8 cellular contexts compared by ENCODE assay signal in genomic region chr2:10721344-10722251, GRCh38. TPM values are rescaled to one million over a fixed set of nuclear protein-coding genes. Genes with fewer than 3 reads are reported as not detected.
DNase-seq lines count a peak whose midpoint lies in the region; ATAC-seq and TF ChIP-seq lines count a peak whose summit lies in the region.

Gene ATP6V1C2 (plus strand): TSS chr2:10721630. CDS start chr2:10722850, 1,220 bp downstream.

- 4% methylated on average over 31 of the region's 109 CpGs for WGBS in SK-N-SH (ENCODE audit: low lambda C conversion rate)
- 0 to 3% methylated on average over 12 to 21 of the region's 109 CpGs for WGBS in gastroesophageal sphincter (ENCODE audit: low coverage in 1 of 2), 2 donors

- H3K27ac ChIP-seq in SK-N-SH (ENCODE audit: low read depth in 2 of 2, low read length in 1 of 2) (no peak within 1 kb of the TSS), gastroesophageal sphincter (no peak within 1 kb of the TSS), rectal smooth muscle tissue (ENCODE audit: low read depth, low read length) (no peak within 1 kb of the TSS)

- CTCF ChIA-PET in SK-N-SH (lab: Yijun Ruan, JAX) = interaction anchor here (0.6 to 1.6 kb wide), 8 partner anchors 12 to 935 kb away, joined by 3 to 6 read pairs (median 4); partner anchors contain the start of genes PDIA6 and TAF1B

- H3K9me2 ChIP-seq in SK-N-SH = no peaks in the 10 kb centered on the region

- POLR2A ChIA-PET in SK-N-SH (lab: Yijun Ruan, JAX) = no interaction called here

- ATAC-seq in HG02973 (IDR thresholded peaks at IDR 0.05; ENCODE audit: unreplicated experiment) (peak; percentile 63), gastroesophageal sphincter (peak; percentile 28), GM18873 (IDR thresholded peaks at IDR 0.05; ENCODE audit: low FRiP score, unreplicated experiment) (no peak)

- peaks cover 10% of the 10 kb centered on the region for H3F3A ChIP-seq in SK-N-SH (replicated peaks; ENCODE audit: insufficient read depth)

- TF ChIP-seq CTCF in GM12865 (IDR thresholded peaks at IDR 0.05; ENCODE audit: insufficient read depth, low read depth, low read length, missing control alignments) (no peak), SK-N-SH (IDR thresholded peaks at IDR 0.05) (no peak), gastroesophageal sphincter (IDR thresholded peaks at IDR 0.05) (no peak)

- peak within 1 kb of the TSS; percentile 85 for H3K4me2 ChIP-seq in SK-N-SH

- no peaks in the 10 kb centered on the region for H3K9me3 ChIP-seq in SK-N-SH
- no peaks in the 10 kb centered on the region for H3K9me3 ChIP-seq in gastroesophageal sphincter

- peak within 1 kb of the TSS; percentile 10 for H2AFZ ChIP-seq in SK-N-SH (ENCODE audit: low read depth)

- H3K36me3 ChIP-seq in SK-N-SH (replicated peaks in 1 of 2; ENCODE audit: control insufficient read depth in 1 of 2, insufficient read depth in 2 of 2, low read length in 1 of 2) = no peaks in the 10 kb centered on the region
- H3K36me3 ChIP-seq in gastroesophageal sphincter = no peaks in the 10 kb centered on the region
- no peaks in the 10 kb centered on the region for H3K36me3 ChIP-seq in rectal smooth muscle tissue (ENCODE audit: control insufficient read depth, insufficient read depth, low read length)

- H4K20me1 ChIP-seq in SK-N-SH (ENCODE audit: insufficient read depth) = no peaks in the 10 kb centered on the region

- H3K9ac ChIP-seq in SK-N-SH (no peak within 1 kb of the TSS), rectal smooth muscle tissue (ENCODE audit: low read length) (no peak within 1 kb of the TSS)

- H3K27me3 ChIP-seq in SK-N-SH (ENCODE audit: insufficient read depth) (peaks cover 69% of the 10 kb centered on the region), gastroesophageal sphincter (peaks cover 68% of the 10 kb centered on the region), rectal smooth muscle tissue (ENCODE audit: control insufficient read depth, insufficient read depth, low read length) (peaks cover 18% of the 10 kb centered on the region)

- TF ChIP-seq POLR2A in gastroesophageal sphincter (IDR thresholded peaks at IDR 0.05) = no peak

- TF ChIP-seq RAD21 in SK-N-SH (IDR thresholded peaks at IDR 0.05; ENCODE audit: low read length) = no peak

- H3K4me1 ChIP-seq in SK-N-SH (ENCODE audit: control insufficient read depth in 1 of 2, insufficient read depth in 2 of 2, low read depth in 1 of 2, low read length in 1 of 2) (peaks cover 14 to 18% of the 10 kb centered on the region in 2 experiments; a peak in 3 of 4 replicates), gastroesophageal sphincter (peaks cover 0 to 26% (median 12%) of the 10 kb centered on the region in 3 donors), rectal smooth muscle tissue (ENCODE audit: control insufficient read depth, insufficient read depth, low read length) (no peaks in the 10 kb centered on the region)

- DNase-seq in AG08396 (ENCODE audit: low spot score) = peak; percentile 60
- DNase-seq in GM12865 (ENCODE audit: low read depth) = peak; percentile 47
- peak; percentile 90 for DNase-seq in SK-N-SH
- no peak for DNase-seq in putamen (ENCODE audit: low spot score)

- peak within 1 kb of the TSS; percentile 46 for H3K4me3 ChIP-seq in GM12865 (ENCODE audit: low read depth, low read length)
- H3K4me3 ChIP-seq in SK-N-SH (ENCODE audit: low read depth in 2 of 2, low read length in 1 of 2) = peak within 1 kb of the TSS; percentile 54 to 58; a peak in 3 of 4 replicates
- H3K4me3 ChIP-seq in gastroesophageal sphincter = peak within 1 kb of the TSS in 1 of 2 donors; percentile 51
- peak within 1 kb of the TSS; percentile 62 for H3K4me3 ChIP-seq in rectal smooth muscle tissue (ENCODE audit: low read length)

- no peaks in the 10 kb centered on the region for H3K79me2 ChIP-seq in SK-N-SH (ENCODE audit: insufficient read depth)

- TF ChIP-seq EP300 in SK-N-SH (IDR thresholded peaks at IDR 0.05; ENCODE audit: borderline replicate concordance in 1 of 2, low read depth in 1 of 2, low read length in 1 of 2) (no peak), gastroesophageal sphincter (IDR thresholded peaks at IDR 0.05) (no peak)

TF ChIP-seq in SK-N-SH, 30 proteins besides CTCF, POLR2A, EP300 and RAD21:
- TF ChIP-seq TEAD4 (IDR thresholded peaks at IDR 0.05; ENCODE audit: borderline replicate concordance, insufficient read depth) (no peak), MEF2A (IDR thresholded peaks at IDR 0.05; ENCODE audit: borderline replicate concordance, low read depth) (no peak), RXRA (IDR thresholded peaks at IDR 0.05; ENCODE audit: borderline replicate concordance, low read depth) (no peak), FOSL2 (IDR thresholded peaks at IDR 0.05; ENCODE audit: borderline replicate concordance, low read depth) (no peak), USF1 (IDR thresholded peaks at IDR 0.05; ENCODE audit: borderline replicate concordance, low read depth) (no peak), ELF1 (IDR thresholded peaks at IDR 0.05) (no peak), FOXM1 (IDR thresholded peaks at IDR 0.05; ENCODE audit: low read depth) (no peak), YY1 (IDR thresholded peaks at IDR 0.05; ENCODE audit: low read depth) (no peak), SIN3A (IDR thresholded peaks at IDR 0.05; ENCODE audit: borderline replicate concordance, low read depth, low read length) (no peak), MAX (IDR thresholded peaks at IDR 0.05; ENCODE audit: low read depth) (no peak), GATA2 (CRISPR knock-in tag; IDR thresholded peaks at IDR 0.05) (no peak), EZH2phosphoT487 (IDR thresholded peaks at IDR 0.05; ENCODE audit: borderline replicate concordance, low read depth) (no peak; the same call in 1 of the 2 replicates), POLR2AphosphoS5 (IDR thresholded peaks at IDR 0.05; ENCODE audit: low read depth, low read length) (no peak), GABPA (IDR thresholded peaks at IDR 0.05; ENCODE audit: low read depth) (no peak), RFX5 (IDR thresholded peaks at IDR 0.05; ENCODE audit: low read length) (no peak), TAF1 (IDR thresholded peaks at IDR 0.05; ENCODE audit: borderline replicate concordance, low read depth, low read length) (no peak), TCF12 (IDR thresholded peaks at IDR 0.05) (no peak), NFIC (IDR thresholded peaks at IDR 0.05; ENCODE audit: borderline replicate concordance) (no peak)

RNA-seq across cellular contexts. Expression of gene ATP6V1C2, which starts in this region (rescaled TPM):
- 0.06 and 0.12 TPM in 2 replicates for polyA plus RNA-seq in SK-N-SH (2012; rRNA removed)
- 0.10 and 0.15 TPM in 2 replicates for polyA plus RNA-seq in SK-N-SH (2012; cell fraction: cytosol; rRNA removed)
- polyA plus RNA-seq in SK-N-SH (2012; cell fraction: nucleus; rRNA removed) = 0.08 and 0.45 TPM in 2 replicates
- under 1 TPM in 2 of 4 donors, not detected in 2; 0.42 to 0.45 TPM for total RNA-seq in gastroesophageal sphincter

Comparison
In these comparisons a context has a peak if more than half of its experiments do, and no peak if none do; other contexts are left out.
1. Peak in DNase-seq, H3K4me3 ChIP-seq and H3K4me2 ChIP-seq in SK-N-SH; RNA of the gene not detected or under 1 TPM.
2. Peak in ATAC-seq in gastroesophageal sphincter; RNA of the gene not detected or under 1 TPM.